ENCODE assay signal across 27 cellular contexts in the genomic region with DNA sequence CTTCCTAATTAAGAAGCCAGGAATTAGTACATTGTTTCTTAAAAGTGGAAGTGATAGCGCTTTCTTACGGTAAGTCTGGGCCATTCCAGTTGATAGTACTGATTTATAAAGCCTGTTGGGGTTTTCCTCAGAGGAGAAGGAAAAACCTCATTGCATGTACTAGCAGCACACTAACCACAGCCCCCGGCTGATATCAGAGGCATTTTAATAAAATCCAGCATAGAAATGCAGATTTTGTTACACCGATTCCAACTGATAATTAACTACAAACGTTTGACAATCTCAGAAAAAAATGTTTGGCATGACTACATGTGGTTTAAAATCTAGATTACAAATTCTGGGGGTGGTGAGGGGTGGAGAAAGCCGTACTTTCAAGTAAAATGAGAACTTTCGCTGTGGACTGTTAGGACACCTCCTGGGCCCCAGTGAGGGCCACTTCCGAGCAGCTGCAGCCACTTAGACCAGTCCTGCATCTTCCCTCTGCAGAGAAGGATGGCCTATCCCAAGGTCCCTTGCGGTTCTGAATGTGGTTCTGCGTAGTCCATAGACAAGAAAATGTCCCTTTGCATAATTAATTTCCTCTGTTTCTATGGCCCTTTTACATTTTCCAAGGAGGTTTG.
"Had no signal": no experiment of that assay in that cellular context is flagged by ENCODE, and none has a peak within 500 bp of the region (broad histone marks: within the 10 kb centered on the region; RNA-seq: fewer than 3 reads in every experiment).

No MANE protein-coding gene starts in this region.

- FAIRE-seq: bronchial epithelial cell, islet of Langerhans, small intestine had no signal

- H3K27me3 ChIP-seq: esophagus squamous epithelium, heart left ventricle, testis, uterus had no signal

- H3K9me3 ChIP-seq: esophagus squamous epithelium, heart left ventricle, testis, uterus had no signal

- H3K27ac Mint-ChIP-seq: activated CD4-positive, alpha-beta memory T cell treated with anti-CD3 and anti-CD28 coated beads, Interleukin-2, amount 10 ng/mL, durations not matched to agents 7 days and 5 days; activated CD4-positive, alpha-beta T cell treated with anti-CD3 and anti-CD28 coated beads, Interleukin-2, amount 10 ng/mL, durations not matched to agents 24 days and 14 days; activated naive CD4-positive, alpha-beta T cell treated with anti-CD3 and anti-CD28 coated beads, Interleukin-2, amount 10 ng/mL, durations not matched to agents 7 days and 5 days; activated T-cell treated with anti-CD3 and anti-CD28 coated beads, Interleukin-2, amount 50 U/mL, for 72 hours; endodermal cell; naive B cell; stimulated activated naive B cell treated with anti-CD40 and anti-IgM and Interleukin-4, amounts not matched to agents 10 μg/mL and 1 μg/mL and 100 μg/mL, for 72 hours; T-helper 2 cell treated with Interferon-gamma antibody and Interleukin-4, amounts not matched to agents 5 μg/mL and 100 μg/mL, for 36 hours had no signal

- DNase-seq: activated CD4-positive, alpha-beta memory T cell treated with anti-CD3 and anti-CD28 coated beads, Interleukin-2, amount 10 ng/mL, durations not matched to agents 7 days and 5 days; activated CD4-positive, alpha-beta T cell treated with anti-CD3 and anti-CD28 coated beads, Interleukin-2, amount 10 ng/mL, durations not matched to agents 24 days and 14 days; activated effector memory CD4-positive, alpha-beta T cell treated with anti-CD3 and anti-CD28 coated beads, Interleukin-2, amount 50 U/mL, for 16 hours; activated naive CD4-positive, alpha-beta T cell treated with anti-CD3 and anti-CD28 coated beads, Interleukin-2, amount 10 ng/mL, durations not matched to agents 7 days and 5 days; activated T-cell treated with anti-CD3 and anti-CD28 coated beads, Interleukin-2, amount 50 U/mL, for 72 hours; anterior cingulate cortex; endodermal cell; esophagus squamous epithelium; heart left ventricle; left cardiac atrium; mesendoderm; naive B cell; posterior cingulate gyrus; small intestine; stimulated activated CD4-positive, alpha-beta T cell treated with anti-CD3 and anti-CD28 coated beads, Interleukin-15, amount 100 ng/mL, for 24 hours; stimulated activated CD8-positive, alpha-beta memory T cell treated with anti-CD3 and anti-CD28 coated beads, Interleukin-4, amount 100 ng/mL, for 48 hours; stimulated activated naive B cell treated with anti-CD40 and anti-IgM and Interleukin-4, amounts not matched to agents 10 μg/mL and 1 μg/mL and 100 μg/mL, for 72 hours; testis; trophoblast cell; uterus had no signal

- H3K27ac ChIP-seq: coronary artery, esophagus squamous epithelium, heart left ventricle, testis, uterus, VCaP had no signal

- H3K4me1 ChIP-seq: esophagus squamous epithelium, testis, uterus had no signal

- H3K9me3 Mint-ChIP-seq: activated CD4-positive, alpha-beta memory T cell treated with anti-CD3 and anti-CD28 coated beads, Interleukin-2, amount 10 ng/mL, durations not matched to agents 7 days and 5 days; activated CD4-positive, alpha-beta T cell treated with anti-CD3 and anti-CD28 coated beads, Interleukin-2, amount 10 ng/mL, durations not matched to agents 24 days and 14 days; activated naive CD4-positive, alpha-beta T cell treated with anti-CD3 and anti-CD28 coated beads, Interleukin-2, amount 10 ng/mL, durations not matched to agents 7 days and 5 days; endodermal cell; T-helper 2 cell treated with Interferon-gamma antibody and Interleukin-4, amounts not matched to agents 5 μg/mL and 100 μg/mL, for 36 hours had no signal

- H3K4me1 Mint-ChIP-seq: activated CD4-positive, alpha-beta memory T cell treated with anti-CD3 and anti-CD28 coated beads, Interleukin-2, amount 10 ng/mL, durations not matched to agents 7 days and 5 days; activated CD4-positive, alpha-beta T cell treated with anti-CD3 and anti-CD28 coated beads, Interleukin-2, amount 10 ng/mL, durations not matched to agents 24 days and 14 days; activated naive CD4-positive, alpha-beta T cell treated with anti-CD3 and anti-CD28 coated beads, Interleukin-2, amount 10 ng/mL, durations not matched to agents 7 days and 5 days; endodermal cell; naive B cell; stimulated activated naive B cell treated with anti-CD40 and anti-IgM and Interleukin-4, amounts not matched to agents 10 μg/mL and 1 μg/mL and 100 μg/mL, for 72 hours had no signal

- H3K36me3 ChIP-seq: esophagus squamous epithelium, heart left ventricle, uterus had no signal

- H3K27me3 Mint-ChIP-seq: activated CD4-positive, alpha-beta memory T cell treated with anti-CD3 and anti-CD28 coated beads, Interleukin-2, amount 10 ng/mL, durations not matched to agents 7 days and 5 days; activated naive CD4-positive, alpha-beta T cell treated with anti-CD3 and anti-CD28 coated beads, Interleukin-2, amount 10 ng/mL, durations not matched to agents 7 days and 5 days had no signal

- ATAC-seq: activated CD4-positive, CD25-positive, alpha-beta regulatory T cell treated with anti-CD3 and anti-CD28 coated beads, Interleukin-2, amount 50 U/mL, for 24 hours; activated T-cell treated with anti-CD3 and anti-CD28 coated beads, Interleukin-2, amount 50 U/mL, for 72 hours; heart left ventricle; left cardiac atrium; sciatic nerve; stimulated activated naive B cell treated with anti-CD40 and anti-IgM and Interleukin-4, amounts not matched to agents 10 μg/mL and 1 μg/mL and 100 μg/mL, for 72 hours had no signal

- H3K4me3 ChIP-seq: coronary artery, esophagus squamous epithelium, heart left ventricle, testis, uterus had no signal

- H3K4me3 Mint-ChIP-seq: activated CD4-positive, alpha-beta memory T cell treated with anti-CD3 and anti-CD28 coated beads, Interleukin-2, amount 10 ng/mL, durations not matched to agents 7 days and 5 days; activated CD4-positive, alpha-beta T cell treated with anti-CD3 and anti-CD28 coated beads, Interleukin-2, amount 10 ng/mL, durations not matched to agents 24 days and 14 days; activated naive CD4-positive, alpha-beta T cell treated with anti-CD3 and anti-CD28 coated beads, Interleukin-2, amount 10 ng/mL, durations not matched to agents 7 days and 5 days; activated T-cell treated with anti-CD3 and anti-CD28 coated beads, Interleukin-2, amount 50 U/mL, for 72 hours; endodermal cell; naive B cell; stimulated activated naive B cell treated with anti-CD40 and anti-IgM and Interleukin-4, amounts not matched to agents 10 μg/mL and 1 μg/mL and 100 μg/mL, for 72 hours; T-helper 2 cell treated with Interferon-gamma antibody and Interleukin-4, amounts not matched to agents 5 μg/mL and 100 μg/mL, for 36 hours had no signal

- H3K36me3 Mint-ChIP-seq: activated naive CD4-positive, alpha-beta T cell treated with anti-CD3 and anti-CD28 coated beads, Interleukin-2, amount 10 ng/mL, durations not matched to agents 7 days and 5 days; stimulated activated naive B cell treated with anti-CD40 and anti-IgM and Interleukin-4, amounts not matched to agents 10 μg/mL and 1 μg/mL and 100 μg/mL, for 72 hours had no signal
